20 cellular contexts compared by ENCODE assay signal in the genomic region with DNA sequence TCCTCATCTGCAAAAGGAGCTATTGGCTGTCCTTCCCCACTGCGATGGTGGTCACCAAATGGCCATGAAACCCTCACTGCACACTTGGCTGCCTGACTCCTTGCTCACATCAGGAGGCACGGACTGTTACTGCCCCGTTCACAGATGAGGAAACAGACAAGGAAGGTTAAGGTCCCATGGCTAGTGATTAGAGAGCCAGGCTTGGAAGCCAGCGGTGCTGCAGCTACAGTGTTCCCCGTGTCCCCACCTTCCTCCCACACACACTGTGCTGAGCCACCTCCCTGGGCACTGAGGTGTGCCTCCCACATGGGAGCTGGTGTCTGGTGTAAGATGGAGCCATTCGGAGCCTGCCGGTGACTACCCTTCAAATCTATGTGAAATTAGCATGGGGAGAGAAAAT. TPM values are rescaled to one million over a fixed set of nuclear protein-coding genes. Genes with fewer than 3 reads are reported as not detected.
DNase-seq lines count a peak whose midpoint lies in the region; ATAC-seq and TF ChIP-seq lines count a peak whose summit lies in the region.
"Had no signal": no experiment of that assay in that cellular context is flagged by ENCODE, and none has a peak within 500 bp of the region (broad histone marks: within the 10 kb centered on the region; RNA-seq: fewer than 3 reads in every experiment).

No MANE protein-coding gene starts in this region.

- no peak for TF ChIP-seq EP300 in upper lobe of left lung (IDR thresholded peaks at IDR 0.05)

- H4K20me1 ChIP-seq in PC-3 (ENCODE audit: low read length) = peaks cover 3% of the 10 kb centered on the region; the same call in 1 of the 2 replicates

- POLR2A ChIA-PET in PC-3 (lab: Charles Lee; ENCODE audit: unreplicated experiment) = no interaction called here

- no peak for TF ChIP-seq POLR2A in upper lobe of left lung (IDR thresholded peaks at IDR 0.05)

- H4K8ac ChIP-seq in neuronal stem cell (ENCODE audit: low read depth, low read length) = no peak overlapping the region

- no peak overlapping the region for H2BK120ac ChIP-seq in neuronal stem cell (ENCODE audit: low read depth, low read length)

- no peak overlapping the region for H2BK12ac ChIP-seq in neuronal stem cell (ENCODE audit: low read length)

- CTCF ChIA-PET in PC-3 (lab: Charles Lee) = no interaction called here

- no peaks in the 10 kb centered on the region for H3K36me3 ChIP-seq in PC-3 (ENCODE audit: low read depth, low read length)
- no peaks in the 10 kb centered on the region for H3K36me3 ChIP-seq in iPS-20b (ENCODE audit: insufficient read depth, low read depth, low read length)
- no peaks in the 10 kb centered on the region for H3K36me3 ChIP-seq in neuronal stem cell (replicated peaks in 1 of 2; ENCODE audit: control insufficient read depth in 2 of 2, insufficient read depth in 2 of 2, low read length in 2 of 2)
- no peaks in the 10 kb centered on the region for H3K36me3 ChIP-seq in upper lobe of left lung
- H3K36me3 ChIP-seq: sigmoid colon, SJCRH30, thoracic aorta had no signal

- H3K4me1 ChIP-seq in PC-3 (ENCODE audit: insufficient read depth, low read length) (peaks cover 44% of the 10 kb centered on the region), iPS-20b (ENCODE audit: insufficient read depth, low read length) (peaks cover 21% of the 10 kb centered on the region), neuronal stem cell (ENCODE audit: control insufficient read depth in 2 of 2, insufficient read depth in 1 of 2, low read depth in 1 of 2, low read length in 2 of 2) (peaks cover 0 to 5% of the 10 kb centered on the region in 2 donors), upper lobe of left lung (peaks cover 11 to 32% (median 15%) of the 10 kb centered on the region in 4 donors)

- no peak overlapping the region for H2AK5ac ChIP-seq in neuronal stem cell (ENCODE audit: low read depth, low read length)

- peak overlapping the region; percentile 95 for H3K4me2 ChIP-seq in PC-3 (ENCODE audit: low read length)
- H3K4me2 ChIP-seq in neuronal stem cell (ENCODE audit: insufficient read depth, low read length, poor library complexity, severe bottlenecking) = no peak overlapping the region

- WGBS in neuronal stem cell (ENCODE audit: extremely low coverage in 2 of 2, insufficient read length in 2 of 2, insufficient replicate concordance in 1 of 2), 2 donors = no CpG with 5 or more reads among the region's 7 CpGs
- WGBS in upper lobe of left lung, 2 donors = 60 to 82% methylated on average over 3 to 7 of the region's 7 CpGs

- H3K4me3 ChIP-seq in PC-3 (ENCODE audit: low read length) = peak overlapping the region; percentile 61; the same call in 1 of the 2 replicates
- peak overlapping the region; percentile 37; the same call in 1 of the 2 replicates for H3K4me3 ChIP-seq in iPS-20b (ENCODE audit: low read length)
- no peak overlapping the region for H3K4me3 ChIP-seq in neuronal stem cell (ENCODE audit: low read length in 2 of 2)
- no peak overlapping the region for H3K4me3 ChIP-seq in upper lobe of left lung
- H3K4me3 ChIP-seq: sigmoid colon, SJCRH30, thoracic aorta had no signal

- no TSS peak for BruUV-seq in PC-3 (replicated peaks; lab: Mats Ljungman, UMichigan)

- H3K79me1 ChIP-seq in neuronal stem cell (ENCODE audit: low read depth, low read length) = no peaks in the 10 kb centered on the region

- no peak overlapping the region for H3K14ac ChIP-seq in neuronal stem cell (ENCODE audit: low read length)

- no peak overlapping the region for H3K9ac ChIP-seq in PC-3 (ENCODE audit: low read length)
- no peak overlapping the region for H3K9ac ChIP-seq in iPS-20b (ENCODE audit: low read depth, low read length)
- H3K9ac ChIP-seq in neuronal stem cell (ENCODE audit: low read depth, low read length, poor library complexity) = no peak overlapping the region

- H3F3A ChIP-seq in PC-3 (ENCODE audit: low read length, unreplicated experiment) = peaks cover 3% of the 10 kb centered on the region

- no peak overlapping the region for H3K4ac ChIP-seq in neuronal stem cell (ENCODE audit: low read length)

- H3K27me3 ChIP-seq in PC-3 (ENCODE audit: low read length) (no peaks in the 10 kb centered on the region), iPS-20b (ENCODE audit: insufficient read depth, low read length) (peaks cover 31% of the 10 kb centered on the region), neuronal stem cell (ENCODE audit: control insufficient read depth in 3 of 3, insufficient read depth in 3 of 3, low read depth in 1 of 3, low read length in 3 of 3) (peaks cover 5 to 48% (median 26%) of the 10 kb centered on the region in 3 experiments), upper lobe of left lung (peaks cover 0 to 11% (median 4%) of the 10 kb centered on the region in 4 donors)
- H3K27me3 ChIP-seq: SJCRH30 had no signal

- H3K18ac ChIP-seq in neuronal stem cell (ENCODE audit: low read length) = peak overlapping the region; percentile 53

- H2BK5ac ChIP-seq in neuronal stem cell (ENCODE audit: low read length) = peak overlapping the region; percentile 32

- no peak overlapping the region for H2BK15ac ChIP-seq in neuronal stem cell (ENCODE audit: low read length)

- no peak overlapping the region for H4K91ac ChIP-seq in neuronal stem cell (ENCODE audit: low read depth, low read length, poor library complexity)

- peak overlapping the region; percentile 78 for H3K27ac ChIP-seq in PC-3 (ENCODE audit: low read length)
- no peak overlapping the region for H3K27ac ChIP-seq in iPS-20b (ENCODE audit: low read length)
- no peak overlapping the region for H3K27ac ChIP-seq in neuronal stem cell (replicated peaks; ENCODE audit: low read length)
- peak overlapping the region in 3 of 4 donors; percentile 42 to 69 (median 52) for H3K27ac ChIP-seq in upper lobe of left lung
- H3K27ac ChIP-seq: sigmoid colon, SJCRH30, thoracic aorta had no signal

- ATAC-seq in PC-3 (peak; percentile 27; the same call in 1 of the 2 replicates), upper lobe of left lung (ENCODE audit: low FRiP score in 2 of 2) (no peak), GM21360 (IDR thresholded peaks at IDR 0.05; ENCODE audit: unreplicated experiment) (no peak), HG02970 (IDR thresholded peaks at IDR 0.05; ENCODE audit: low FRiP score, unreplicated experiment) (no peak), GM21825 (IDR thresholded peaks at IDR 0.05; ENCODE audit: unreplicated experiment) (no peak)
- ATAC-seq: activated naive CD8-positive, alpha-beta T cell treated with anti-CD3 and anti-CD28 coated beads, Interleukin-2, amount 50 U/mL, for 24 hours; stimulated activated memory B cell treated with anti-CD40 and anti-IgM and Interleukin-4, amounts not matched to agents 10 μg/mL and 1 μg/mL and 100 μg/mL, for 72 hours had no signal

- no peaks in the 10 kb centered on the region for H3K9me3 ChIP-seq in PC-3 (ENCODE audit: low read length)
- no peaks in the 10 kb centered on the region; the same call in 1 of the 2 replicates for H3K9me3 ChIP-seq in iPS-20b (ENCODE audit: insufficient read depth, low read depth, low read length)
- H3K9me3 ChIP-seq in neuronal stem cell (replicated peaks in 1 of 2; ENCODE audit: control insufficient read depth in 2 of 2, insufficient read depth in 1 of 2, low read depth in 1 of 2, low read length in 2 of 2) = peaks cover 2% of the 10 kb centered on the region in 2 donors
- no peaks in the 10 kb centered on the region for H3K9me3 ChIP-seq in upper lobe of left lung
- H3K9me3 ChIP-seq: sigmoid colon, SJCRH30, thoracic aorta had no signal

- H3K23ac ChIP-seq in neuronal stem cell (ENCODE audit: low read depth, low read length, poor library complexity) = peak overlapping the region; percentile 92

- intact Hi-C loops in PC-3 (cut with micrococcal nuclease) = no loop called here

- DNase-seq in PC-3 (no peak), neuronal stem cell (ENCODE audit: low spot score) (no peak), upper lobe of left lung (no peak)
- DNase-seq: activated CD4-positive, alpha-beta T cell treated with anti-CD3 and anti-CD28 coated beads, Interleukin-2, amount 50 U/mL, for 4 hours; activated effector memory CD4-positive, alpha-beta T cell treated with anti-CD3 and anti-CD28 coated beads, Interleukin-2, amount 50 U/mL, for 16 hours; activated naive CD8-positive, alpha-beta T cell treated with anti-CD3 and anti-CD28 coated beads, Interleukin-2, amount 50 U/mL, for 24 hours; AML-193; cortex of kidney; NCI-H146; NCI-H748 treated with DMSO at 0.1 percent for 48 hours; sigmoid colon; stimulated activated CD4-positive, alpha-beta T cell treated with anti-CD3 and anti-CD28 coated beads, Interleukin-1b, Interleukin-23, amount 100 ng/mL, for 48 hours had no signal

- H3K9me2 ChIP-seq in PC-3 (replicated peaks; ENCODE audit: low read length) = no peaks in the 10 kb centered on the region

- H2AFZ ChIP-seq in PC-3 (ENCODE audit: low read length) (peak overlapping the region; percentile 18; the same call in 1 of the 2 replicates), neuronal stem cell (ENCODE audit: low read length) (no peak overlapping the region)

- no peak for TF ChIP-seq CTCF in PC-3 (conservative IDR thresholded peaks at IDR 0.05; ENCODE audit: low read depth, low read length)
- no peak for TF ChIP-seq CTCF in upper lobe of left lung (IDR thresholded peaks at IDR 0.05)

- peaks cover 65% of the 10 kb centered on the region for H3K79me2 ChIP-seq in PC-3 (ENCODE audit: low read length)

RNA-seq across cellular contexts. Expression of a gene that starts 2.6 kb away (rescaled TPM):
- total RNA-seq in PC-3 (2014; rRNA removed) = 29.4 and 30.9 TPM in 2 replicates
- 4.1 TPM for polyA plus RNA-seq in neuronal stem cell (2013, experiment 1 of 2)
- polyA plus RNA-seq in neuronal stem cell (2013, experiment 2 of 2) = 4.2 TPM
- 10 to 100 TPM; 13.8 to 55.5 (median 22.7) TPM for total RNA-seq in upper lobe of left lung
- total RNA-seq: OCI-LY7 had no signal

RNA-seq across cellular contexts. Expression of a gene that starts 53.0 kb away (rescaled TPM):
- total RNA-seq in PC-3 (2014; rRNA removed) = 14.5 and 21.8 TPM in 2 replicates
- 14.6 TPM for polyA plus RNA-seq in neuronal stem cell (2013, experiment 1 of 2)
- 14.4 TPM for polyA plus RNA-seq in neuronal stem cell (2013, experiment 2 of 2)
- total RNA-seq in upper lobe of left lung = 10 to 100 TPM; 13.1 to 68.1 (median 15.8) TPM

Comparison
In these comparisons a context has a peak if more than half of its experiments do, and no peak if none do; other contexts are left out.
1. H3K27ac ChIP-seq: peak in PC-3 (single experiment) and upper lobe of left lung (3 of 4); none in iPS-20b (single experiment) and neuronal stem cell (single experiment).
2. H3K4me3 ChIP-seq: peak in PC-3 (single experiment) and iPS-20b (single experiment); none in neuronal stem cell (0 of 2) and upper lobe of left lung (0 of 4).